In the genomic region with DNA sequence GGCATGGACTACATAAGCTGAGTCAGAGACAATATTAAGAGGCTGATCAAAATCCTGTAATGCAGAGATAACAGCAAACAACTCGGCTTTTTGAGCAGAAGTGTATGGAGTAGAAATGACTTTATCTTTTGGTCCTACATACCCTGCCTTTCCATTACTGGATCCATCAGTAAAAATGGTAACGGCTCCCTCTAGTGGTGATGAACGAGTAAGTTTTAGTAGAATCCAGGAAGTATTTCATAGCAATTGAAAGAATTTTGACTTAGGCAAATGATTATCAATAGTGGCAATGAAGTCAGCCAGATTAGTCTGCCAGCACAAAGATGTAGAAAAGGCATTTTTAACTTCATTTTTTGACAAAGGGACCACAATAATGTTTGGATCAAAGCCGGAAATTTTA, we compare ENCODE assay signal across 8 cellular contexts.
DNase-seq lines count a peak whose midpoint lies in the region; ATAC-seq and TF ChIP-seq lines count a peak whose summit lies in the region.
"Not testable (repeated sequence)": the region's sequence is repeated elsewhere in the genome, so short reads cannot be mapped to it uniquely, and the experiment has no call there.

No MANE protein-coding gene starts in this region.

- ATAC-seq in heart right ventricle = not testable (repeated sequence)

- not testable (repeated sequence) for H3K27ac ChIP-seq in SU-DHL-6 (ENCODE audit: low read depth, low read length); heart right ventricle; neural progenitor cell

- not testable (repeated sequence) for H3K27ac Mint-ChIP-seq in neural progenitor cell

- not testable (repeated sequence) for H3K4me3 ChIP-seq in AG10803 (ENCODE audit: low read length); SU-DHL-6 (ENCODE audit: insufficient read depth, low read length, poor library complexity, severe bottlenecking); cardiac fibroblast (replicated peaks in 1 of 2; ENCODE audit: low read depth in 2 of 2, low read length in 2 of 2); heart right ventricle; neural progenitor cell

- H3F3A ChIP-seq in SU-DHL-6 (ENCODE audit: insufficient read depth); neural progenitor cell (ENCODE audit: low read depth): not testable (repeated sequence)

- H3K9me3 ChIP-seq in SU-DHL-6 (ENCODE audit: insufficient read depth, low read length); neural progenitor cell (ENCODE audit: low read depth): not testable (repeated sequence)
- peaks cover 0 to 12% (median 0%) of the 10 kb centered on the region in 11 donors for H3K9me3 ChIP-seq in heart right ventricle

- H3K4me3 Mint-ChIP-seq in neural progenitor cell = not testable (repeated sequence)

- H3K36me3 ChIP-seq in SU-DHL-6 (ENCODE audit: low read length); heart right ventricle; neural progenitor cell: not testable (repeated sequence)

- not testable (repeated sequence) for H3K9ac ChIP-seq in SU-DHL-6 (ENCODE audit: low read length); neural progenitor cell

- H2AFZ ChIP-seq in SU-DHL-6 (ENCODE audit: low read depth, low read length, severe bottlenecking) = peak overlapping the region; percentile 74
- H2AFZ ChIP-seq in neural progenitor cell (replicated peaks) = not testable (repeated sequence)

- not testable (repeated sequence) for H3K4me1 Mint-ChIP-seq in neural progenitor cell

- H3K79me2 ChIP-seq in SU-DHL-6 (ENCODE audit: insufficient read depth, low read length); neural progenitor cell (ENCODE audit: low read depth): not testable (repeated sequence)

- H3K4me2 ChIP-seq in SU-DHL-6 (ENCODE audit: low read depth, low read length, poor library complexity, severe bottlenecking) = peak overlapping the region; percentile 13
- H3K4me2 ChIP-seq in neural progenitor cell = not testable (repeated sequence)

- H3K27me3 Mint-ChIP-seq in neural progenitor cell (ENCODE audit: insufficient read depth, low read depth) = not testable (repeated sequence)

- not testable (repeated sequence) for H3K9me2 ChIP-seq in SU-DHL-6 (replicated peaks; ENCODE audit: insufficient read depth, low read length)

- H4K20me1 ChIP-seq in SU-DHL-6 (ENCODE audit: low read depth, low read length); neural progenitor cell (ENCODE audit: low read depth): not testable (repeated sequence)

- intact Hi-C loops in heart right ventricle (cut with DNase I) = loop anchor here in 5 of 10 donors (2.0 to 10.0 kb wide), 5 partner anchors 466 to 1040 kb away; no protein-coding TSS in a partner anchor

- peaks cover 11% of the 10 kb centered on the region for H3K9me3 Mint-ChIP-seq in neural progenitor cell

- H3K36me3 Mint-ChIP-seq in neural progenitor cell = not testable (repeated sequence)

- WGBS in heart right ventricle, 2 donors = 0 to 9% methylated on average over 3 of the region's 4 CpGs

- peaks cover 0 to 14% (median 0%) of the 10 kb centered on the region in 9 donors for H3K4me1 ChIP-seq in heart right ventricle
- not testable (repeated sequence) for H3K4me1 ChIP-seq in neural progenitor cell

- TF ChIP-seq CTCF in AG10803 (conservative IDR thresholded peaks at IDR 0.05; ENCODE audit: low read length) = peak; percentile 26
- TF ChIP-seq CTCF in GM10266 (IDR thresholded peaks at IDR 0.05; ENCODE audit: control insufficient read depth, insufficient read depth, low read depth, missing control alignments) = peak; percentile 50
- not testable (repeated sequence) for TF ChIP-seq CTCF in SU-DHL-6 (IDR thresholded peaks at IDR 0.05; ENCODE audit: insufficient read depth, low read length, poor library complexity, severe bottlenecking)
- TF ChIP-seq CTCF in cardiac fibroblast (IDR thresholded peaks at IDR 0.05; ENCODE audit: low read depth, low read length) = peak; percentile 1
- TF ChIP-seq CTCF in heart right ventricle (IDR thresholded peaks at IDR 0.05) = peak in 7 of 9 donors; percentile 27 to 63 (median 47)
- TF ChIP-seq CTCF in neural progenitor cell (IDR thresholded peaks at IDR 0.05) = peak; percentile 37

- not testable (repeated sequence) for H3K27me3 ChIP-seq in SU-DHL-6 (ENCODE audit: low read length); heart right ventricle; neural progenitor cell

- DNase-seq in AG10803 (ENCODE audit: low read depth) (peak; percentile 37), NCI-H1048 (lab: John Stamatoyannopoulos, UW) (peak; percentile 26), NCI-H526 (lab: John Stamatoyannopoulos, UW) (peak; percentile 38 to 70), cardiac fibroblast (ENCODE audit: low read depth in 2 of 2) (peak; percentile 54 to 62), heart right ventricle (peak in 1 of 2 donors; percentile 30), neural progenitor cell (ENCODE audit: low spot score) (peak; percentile 63)
- DNase-seq in GM10266 (ENCODE audit: extremely low spot score) = not testable (repeated sequence)
